ENCODE assay signal across 1 cellular context in the genomic region with DNA sequence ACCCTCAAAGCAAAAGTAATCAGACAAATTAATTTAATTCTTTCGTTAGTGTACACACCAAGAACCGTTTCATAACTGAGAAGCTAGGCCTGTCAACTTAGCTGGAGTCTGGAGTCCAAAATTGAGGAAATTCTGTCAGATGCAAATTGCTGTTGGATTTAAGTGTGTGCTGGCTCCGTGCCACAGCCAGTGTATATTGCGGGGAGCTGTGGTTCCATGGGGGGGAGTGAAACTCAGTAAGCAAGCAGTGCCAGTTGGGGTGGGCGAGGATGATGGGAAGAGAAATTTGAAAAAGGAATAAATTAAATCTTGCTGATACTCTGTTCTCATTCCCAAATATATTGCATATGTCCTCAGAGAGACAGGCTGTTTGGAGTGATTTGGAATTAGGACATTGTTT.
TF ChIP-seq lines count a peak whose summit lies in the region.

No MANE protein-coding gene starts in this region.

TF ChIP-seq in HepG2, 621 proteins besides CTCF, POLR2A, EP300 and RAD21:
- TF ChIP-seq ZNF33A (CRISPR knock-in tag; IDR thresholded peaks at IDR 0.05; ENCODE audit: borderline replicate concordance) (no peak), KDM4B (CRISPR knock-in tag; IDR thresholded peaks at IDR 0.05) (no peak), PHF21A (CRISPR knock-in tag; IDR thresholded peaks at IDR 0.05) (no peak), NFAT5 (CRISPR knock-in tag; IDR thresholded peaks at IDR 0.05) (no peak), ZFAT (CRISPR knock-in tag; conservative IDR thresholded peaks at IDR 0.05) (no peak), SP1 (IDR thresholded peaks at IDR 0.05) (no peak), SP1 (CRISPR knock-in tag; IDR thresholded peaks at IDR 0.05) (no peak), SRSF9 (IDR thresholded peaks at IDR 0.05; ENCODE audit: borderline replicate concordance, insufficient read depth, low read depth, low read length, poor library complexity, severe bottlenecking) (no peak), ZNF589 (CRISPR knock-in tag; conservative IDR thresholded peaks at IDR 0.05) (no peak), NFIC (IDR thresholded peaks at IDR 0.05; ENCODE audit: low read length) (no peak), ZNF263 (CRISPR knock-in tag; IDR thresholded peaks at IDR 0.05) (no peak), CBX2 (IDR thresholded peaks at IDR 0.05; ENCODE audit: low read depth, low read length) (no peak), CBX2 (CRISPR knock-in tag; IDR thresholded peaks at IDR 0.05; ENCODE audit: low read depth) (no peak), ZNF782 (CRISPR knock-in tag; IDR thresholded peaks at IDR 0.05; ENCODE audit: borderline replicate concordance) (no peak)
- TF ChIP-seq, protein P1, sequence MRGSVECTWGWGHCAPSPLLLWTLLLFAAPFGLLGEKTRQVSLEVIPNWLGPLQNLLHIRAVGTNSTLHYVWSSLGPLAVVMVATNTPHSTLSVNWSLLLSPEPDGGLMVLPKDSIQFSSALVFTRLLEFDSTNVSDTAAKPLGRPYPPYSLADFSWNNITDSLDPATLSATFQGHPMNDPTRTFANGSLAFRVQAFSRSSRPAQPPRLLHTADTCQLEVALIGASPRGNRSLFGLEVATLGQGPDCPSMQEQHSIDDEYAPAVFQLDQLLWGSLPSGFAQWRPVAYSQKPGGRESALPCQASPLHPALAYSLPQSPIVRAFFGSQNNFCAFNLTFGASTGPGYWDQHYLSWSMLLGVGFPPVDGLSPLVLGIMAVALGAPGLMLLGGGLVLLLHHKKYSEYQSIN (CRISPR knock-in tag; IDR thresholded peaks at IDR 0.05; ENCODE audit: borderline replicate concordance), result no peak
- TF ChIP-seq, protein P2, sequence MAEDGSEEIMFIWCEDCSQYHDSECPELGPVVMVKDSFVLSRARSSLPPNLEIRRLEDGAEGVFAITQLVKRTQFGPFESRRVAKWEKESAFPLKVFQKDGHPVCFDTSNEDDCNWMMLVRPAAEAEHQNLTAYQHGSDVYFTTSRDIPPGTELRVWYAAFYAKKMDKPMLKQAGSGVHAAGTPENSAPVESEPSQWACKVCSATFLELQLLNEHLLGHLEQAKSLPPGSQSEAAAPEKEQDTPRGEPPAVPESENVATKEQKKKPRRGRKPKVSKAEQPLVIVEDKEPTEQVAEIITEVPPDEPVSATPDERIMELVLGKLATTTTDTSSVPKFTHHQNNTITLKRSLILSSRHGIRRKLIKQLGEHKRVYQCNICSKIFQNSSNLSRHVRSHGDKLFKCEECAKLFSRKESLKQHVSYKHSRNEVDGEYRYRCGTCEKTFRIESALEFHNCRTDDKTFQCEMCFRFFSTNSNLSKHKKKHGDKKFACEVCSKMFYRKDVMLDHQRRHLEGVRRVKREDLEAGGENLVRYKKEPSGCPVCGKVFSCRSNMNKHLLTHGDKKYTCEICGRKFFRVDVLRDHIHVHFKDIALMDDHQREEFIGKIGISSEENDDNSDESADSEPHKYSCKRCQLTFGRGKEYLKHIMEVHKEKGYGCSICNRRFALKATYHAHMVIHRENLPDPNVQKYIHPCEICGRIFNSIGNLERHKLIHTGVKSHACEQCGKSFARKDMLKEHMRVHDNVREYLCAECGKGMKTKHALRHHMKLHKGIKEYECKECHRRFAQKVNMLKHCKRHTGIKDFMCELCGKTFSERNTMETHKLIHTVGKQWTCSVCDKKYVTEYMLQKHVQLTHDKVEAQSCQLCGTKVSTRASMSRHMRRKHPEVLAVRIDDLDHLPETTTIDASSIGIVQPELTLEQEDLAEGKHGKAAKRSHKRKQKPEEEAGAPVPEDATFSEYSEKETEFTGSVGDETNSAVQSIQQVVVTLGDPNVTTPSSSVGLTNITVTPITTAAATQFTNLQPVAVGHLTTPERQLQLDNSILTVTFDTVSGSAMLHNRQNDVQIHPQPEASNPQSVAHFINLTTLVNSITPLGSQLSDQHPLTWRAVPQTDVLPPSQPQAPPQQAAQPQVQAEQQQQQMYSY (CRISPR knock-in tag; IDR thresholded peaks at IDR 0.05), result no peak
- TF ChIP-seq, protein P3, sequence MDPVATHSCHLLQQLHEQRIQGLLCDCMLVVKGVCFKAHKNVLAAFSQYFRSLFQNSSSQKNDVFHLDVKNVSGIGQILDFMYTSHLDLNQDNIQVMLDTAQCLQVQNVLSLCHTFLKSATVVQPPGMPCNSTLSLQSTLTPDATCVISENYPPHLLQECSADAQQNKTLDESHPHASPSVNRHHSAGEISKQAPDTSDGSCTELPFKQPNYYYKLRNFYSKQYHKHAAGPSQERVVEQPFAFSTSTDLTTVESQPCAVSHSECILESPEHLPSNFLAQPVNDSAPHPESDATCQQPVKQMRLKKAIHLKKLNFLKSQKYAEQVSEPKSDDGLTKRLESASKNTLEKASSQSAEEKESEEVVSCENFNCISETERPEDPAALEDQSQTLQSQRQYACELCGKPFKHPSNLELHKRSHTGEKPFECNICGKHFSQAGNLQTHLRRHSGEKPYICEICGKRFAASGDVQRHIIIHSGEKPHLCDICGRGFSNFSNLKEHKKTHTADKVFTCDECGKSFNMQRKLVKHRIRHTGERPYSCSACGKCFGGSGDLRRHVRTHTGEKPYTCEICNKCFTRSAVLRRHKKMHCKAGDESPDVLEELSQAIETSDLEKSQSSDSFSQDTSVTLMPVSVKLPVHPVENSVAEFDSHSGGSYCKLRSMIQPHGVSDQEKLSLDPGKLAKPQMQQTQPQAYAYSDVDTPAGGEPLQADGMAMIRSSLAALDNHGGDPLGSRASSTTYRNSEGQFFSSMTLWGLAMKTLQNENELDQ (CRISPR knock-in tag; IDR thresholded peaks at IDR 0.05; ENCODE audit: borderline replicate concordance), result no peak
TF ChIP-seq in HepG2: peak in this region for 0.
